1 cellular context compared by ENCODE assay signal in the genomic region with DNA sequence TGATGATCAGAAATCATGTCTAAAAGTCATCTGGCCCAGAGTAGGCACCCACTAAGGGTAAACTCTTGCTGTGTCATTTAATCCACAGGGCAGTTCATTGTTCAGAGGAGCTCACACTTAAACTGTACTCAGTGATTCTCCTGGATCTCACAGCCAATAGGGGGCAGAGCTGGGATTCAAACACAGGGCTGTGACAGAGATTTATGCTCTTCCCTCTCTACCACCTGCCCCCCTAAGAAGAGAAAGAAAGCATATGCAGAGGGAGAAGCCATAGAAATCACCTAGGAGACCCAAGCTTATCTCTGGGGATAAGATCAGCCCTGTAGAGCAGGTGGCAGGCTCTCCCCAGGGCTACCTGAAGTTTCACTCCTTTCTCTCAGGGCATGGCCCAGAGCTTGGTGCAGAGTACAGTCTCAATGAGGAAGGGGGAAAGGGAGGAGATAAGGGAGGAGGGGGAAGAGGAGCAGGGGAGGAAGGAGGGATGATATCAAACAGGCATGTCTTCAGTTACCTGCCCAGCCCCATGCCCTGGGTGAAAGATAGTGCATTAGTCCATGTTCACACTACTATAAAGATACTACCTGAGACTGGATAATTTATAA.
TF ChIP-seq lines count a peak whose summit lies in the region.

No MANE protein-coding gene starts in this region.

TF ChIP-seq in HCT116, 20 proteins besides CTCF, POLR2A, EP300 and RAD21 (continued from another document):
- TF ChIP-seq, protein P1, sequence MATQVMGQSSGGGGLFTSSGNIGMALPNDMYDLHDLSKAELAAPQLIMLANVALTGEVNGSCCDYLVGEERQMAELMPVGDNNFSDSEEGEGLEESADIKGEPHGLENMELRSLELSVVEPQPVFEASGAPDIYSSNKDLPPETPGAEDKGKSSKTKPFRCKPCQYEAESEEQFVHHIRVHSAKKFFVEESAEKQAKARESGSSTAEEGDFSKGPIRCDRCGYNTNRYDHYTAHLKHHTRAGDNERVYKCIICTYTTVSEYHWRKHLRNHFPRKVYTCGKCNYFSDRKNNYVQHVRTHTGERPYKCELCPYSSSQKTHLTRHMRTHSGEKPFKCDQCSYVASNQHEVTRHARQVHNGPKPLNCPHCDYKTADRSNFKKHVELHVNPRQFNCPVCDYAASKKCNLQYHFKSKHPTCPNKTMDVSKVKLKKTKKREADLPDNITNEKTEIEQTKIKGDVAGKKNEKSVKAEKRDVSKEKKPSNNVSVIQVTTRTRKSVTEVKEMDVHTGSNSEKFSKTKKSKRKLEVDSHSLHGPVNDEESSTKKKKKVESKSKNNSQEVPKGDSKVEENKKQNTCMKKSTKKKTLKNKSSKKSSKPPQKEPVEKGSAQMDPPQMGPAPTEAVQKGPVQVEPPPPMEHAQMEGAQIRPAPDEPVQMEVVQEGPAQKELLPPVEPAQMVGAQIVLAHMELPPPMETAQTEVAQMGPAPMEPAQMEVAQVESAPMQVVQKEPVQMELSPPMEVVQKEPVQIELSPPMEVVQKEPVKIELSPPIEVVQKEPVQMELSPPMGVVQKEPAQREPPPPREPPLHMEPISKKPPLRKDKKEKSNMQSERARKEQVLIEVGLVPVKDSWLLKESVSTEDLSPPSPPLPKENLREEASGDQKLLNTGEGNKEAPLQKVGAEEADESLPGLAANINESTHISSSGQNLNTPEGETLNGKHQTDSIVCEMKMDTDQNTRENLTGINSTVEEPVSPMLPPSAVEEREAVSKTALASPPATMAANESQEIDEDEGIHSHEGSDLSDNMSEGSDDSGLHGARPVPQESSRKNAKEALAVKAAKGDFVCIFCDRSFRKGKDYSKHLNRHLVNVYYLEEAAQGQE (IDR thresholded peaks at IDR 0.05; ENCODE audit: low read depth): no peak
- TF ChIP-seq YY1 (IDR thresholded peaks at IDR 0.05; ENCODE audit: extremely low read depth, insufficient replicate concordance, low read depth, low read length) (no peak), SIN3A (IDR thresholded peaks at IDR 0.05; ENCODE audit: low read depth) (no peak), EGR1 (IDR thresholded peaks at IDR 0.05; ENCODE audit: low read depth) (no peak), ELF1 (IDR thresholded peaks at IDR 0.05; ENCODE audit: borderline replicate concordance, low read depth) (no peak), ZNF274 (IDR thresholded peaks at IDR 0.05; ENCODE audit: low read depth, low read length) (no peak), CBX3 (IDR thresholded peaks at IDR 0.05; ENCODE audit: low read depth) (no peak), SRF (IDR thresholded peaks at IDR 0.05; ENCODE audit: low read depth) (no peak), FOSL1 (IDR thresholded peaks at IDR 0.05; ENCODE audit: low read depth) (no peak)
